ENCODE assay signal across 1 cellular context in the genomic region with DNA sequence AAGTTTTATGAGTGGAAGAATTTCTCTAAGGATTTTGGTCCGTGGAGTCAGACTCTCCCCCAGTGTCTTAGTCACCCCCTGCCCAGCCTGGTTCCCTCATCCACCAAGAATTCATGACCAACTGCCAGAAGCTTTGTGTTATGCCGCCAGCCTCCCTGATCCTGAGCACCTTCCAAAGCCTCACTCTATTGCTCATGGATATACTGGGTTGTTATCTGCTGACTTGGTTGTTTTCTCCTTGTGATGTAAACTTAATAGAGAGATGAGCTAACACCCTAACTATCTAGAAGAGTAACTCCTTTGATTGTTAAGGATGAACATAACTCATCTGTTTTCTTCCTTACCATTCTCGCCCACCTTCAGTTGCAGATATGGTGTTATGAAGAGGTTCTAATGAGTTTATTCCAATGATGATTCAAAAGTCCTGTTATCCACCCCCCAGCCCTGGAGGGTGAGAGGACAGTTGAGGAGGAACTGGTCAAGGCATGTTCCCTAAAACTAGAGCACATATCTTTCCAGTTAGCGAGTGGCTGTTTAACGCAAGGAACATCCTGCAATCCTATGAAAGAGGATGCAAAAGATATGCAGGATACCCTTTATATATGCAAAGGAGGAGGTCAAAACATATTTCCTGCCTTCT.
TF ChIP-seq lines count a peak whose summit lies in the region.

No MANE protein-coding gene starts in this region.

TF ChIP-seq in IMR-90, 13 proteins besides CTCF, POLR2A, EP300 and RAD21:
- TF ChIP-seq BHLHE40 (IDR thresholded peaks at IDR 0.05; ENCODE audit: low read depth, low read length) (no peak), NFE2L2 (IDR thresholded peaks at IDR 0.05; ENCODE audit: low read depth, low read length) (no peak), FOS (IDR thresholded peaks at IDR 0.05; ENCODE audit: low read depth, low read length) (peak; percentile 51; the same call in 1 of the 2 replicates), MAZ (IDR thresholded peaks at IDR 0.05; ENCODE audit: borderline replicate concordance, low read depth, low read length) (peak; percentile 20; the same call in 1 of the 2 replicates), MAFK (IDR thresholded peaks at IDR 0.05; ENCODE audit: low read depth, low read length) (peak; percentile 99), CHD1 (IDR thresholded peaks at IDR 0.05; ENCODE audit: low read depth, low read length) (no peak), MXI1 (IDR thresholded peaks at IDR 0.05; ENCODE audit: borderline replicate concordance, low read depth, low read length) (no peak), RFX5 (IDR thresholded peaks at IDR 0.05; ENCODE audit: low read depth, low read length) (no peak; the same call in none of the 2 replicates), RCOR1 (IDR thresholded peaks at IDR 0.05; ENCODE audit: insufficient replicate concordance, low read length) (no peak), SMC3 (IDR thresholded peaks at IDR 0.05; ENCODE audit: low read depth, low read length) (0 out of 2 replicates have a peak, but pooled peaks have one; percentile 1), CEBPB (IDR thresholded peaks at IDR 0.05; ENCODE audit: low read depth, low read length) (peak; percentile 68)
- TF ChIP-seq, protein P1, sequence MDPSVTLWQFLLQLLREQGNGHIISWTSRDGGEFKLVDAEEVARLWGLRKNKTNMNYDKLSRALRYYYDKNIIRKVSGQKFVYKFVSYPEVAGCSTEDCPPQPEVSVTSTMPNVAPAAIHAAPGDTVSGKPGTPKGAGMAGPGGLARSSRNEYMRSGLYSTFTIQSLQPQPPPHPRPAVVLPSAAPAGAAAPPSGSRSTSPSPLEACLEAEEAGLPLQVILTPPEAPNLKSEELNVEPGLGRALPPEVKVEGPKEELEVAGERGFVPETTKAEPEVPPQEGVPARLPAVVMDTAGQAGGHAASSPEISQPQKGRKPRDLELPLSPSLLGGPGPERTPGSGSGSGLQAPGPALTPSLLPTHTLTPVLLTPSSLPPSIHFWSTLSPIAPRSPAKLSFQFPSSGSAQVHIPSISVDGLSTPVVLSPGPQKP (IDR thresholded peaks at IDR 0.05; ENCODE audit: borderline replicate concordance, low read depth, low read length): no peak
- TF ChIP-seq, protein P2, sequence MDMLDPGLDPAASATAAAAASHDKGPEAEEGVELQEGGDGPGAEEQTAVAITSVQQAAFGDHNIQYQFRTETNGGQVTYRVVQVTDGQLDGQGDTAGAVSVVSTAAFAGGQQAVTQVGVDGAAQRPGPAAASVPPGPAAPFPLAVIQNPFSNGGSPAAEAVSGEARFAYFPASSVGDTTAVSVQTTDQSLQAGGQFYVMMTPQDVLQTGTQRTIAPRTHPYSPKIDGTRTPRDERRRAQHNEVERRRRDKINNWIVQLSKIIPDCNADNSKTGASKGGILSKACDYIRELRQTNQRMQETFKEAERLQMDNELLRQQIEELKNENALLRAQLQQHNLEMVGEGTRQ (IDR thresholded peaks at IDR 0.05; ENCODE audit: low read depth, low read length): no peak
TF ChIP-seq in IMR-90: peak in this region for 5.
